1 cellular context compared by ENCODE assay signal in genomic region chr17:1473170-1473569, GRCh38.
TF ChIP-seq lines count a peak whose summit lies in the region.

No MANE protein-coding gene starts in this region.

TF ChIP-seq in HCT116, 20 proteins besides CTCF, POLR2A, EP300 and RAD21 (continued from another document):
- TF ChIP-seq EGR1 (IDR thresholded peaks at IDR 0.05; ENCODE audit: low read depth), result no peak
- TF ChIP-seq SIN3A (IDR thresholded peaks at IDR 0.05; ENCODE audit: low read depth), result no peak
- no peak for TF ChIP-seq POLR2AphosphoS5 (IDR thresholded peaks at IDR 0.05; ENCODE audit: low read depth, low read length)
- TF ChIP-seq ELF1 (IDR thresholded peaks at IDR 0.05; ENCODE audit: borderline replicate concordance, low read depth), result no peak
- TF ChIP-seq EZH2phosphoT487 (IDR thresholded peaks at IDR 0.05; ENCODE audit: borderline replicate concordance), result no peak
- TF ChIP-seq REST (IDR thresholded peaks at IDR 0.05; ENCODE audit: low read depth), result no peak
- no peak for TF ChIP-seq ZNF274 (IDR thresholded peaks at IDR 0.05; ENCODE audit: low read depth, low read length)
- no peak for TF ChIP-seq SRF (IDR thresholded peaks at IDR 0.05; ENCODE audit: low read depth)
- no peak for TF ChIP-seq ZBTB33 (IDR thresholded peaks at IDR 0.05; ENCODE audit: extremely low read depth, insufficient replicate concordance, low read length)
- no peak for TF ChIP-seq ATF3 (IDR thresholded peaks at IDR 0.05)
